ENCODE assay signal across 19 cellular contexts in genomic region chr3:43856351-43856750, GRCh38.
DNase-seq lines count a peak whose midpoint lies in the region; ATAC-seq and TF ChIP-seq lines count a peak whose summit lies in the region.
"Had no signal": no experiment of that assay in that cellular context is flagged by ENCODE, and none has a peak within 500 bp of the region (broad histone marks: within the 10 kb centered on the region; RNA-seq: fewer than 3 reads in every experiment).

No MANE protein-coding gene starts in this region.

- H3K9me2 ChIP-seq in GM23248 (ENCODE audit: insufficient read depth) = no peaks in the 10 kb centered on the region

- no peaks in the 10 kb centered on the region for H3K79me1 ChIP-seq in IMR-90 (ENCODE audit: low read depth in 1 of 2, low read length in 2 of 2)

- no peak overlapping the region for H3K9ac ChIP-seq in GM23248
- H3K9ac ChIP-seq in IMR-90 (ENCODE audit: low read depth, low read length) = no peak overlapping the region

- no peak overlapping the region for H3K23ac ChIP-seq in IMR-90 (ENCODE audit: low read depth, low read length)

- CTCF ChIA-PET in IMR-90 (lab: Yijun Ruan, JAX) = interaction anchor here (0.6 to 2.1 kb wide), 14 partner anchors 10 to 342 kb away, joined by 3 to 26 read pairs (median 3); no protein-coding TSS in a partner anchor

- H3K9me3 Mint-ChIP-seq in activated T-helper 17 cell treated with anti-CD3 and anti-CD28 coated beads, Interleukin-2, amount 50 U/mL, for 72 hours = no peaks in the 10 kb centered on the region
- H3K9me3 Mint-ChIP-seq: CD8-positive, alpha-beta T cell had no signal

- no peak overlapping the region; the same call in 1 of the 2 replicates for H3K4ac ChIP-seq in IMR-90 (ENCODE audit: low read depth, low read length)

- H3K4me1 ChIP-seq in GM23248 (ENCODE audit: insufficient read depth) (peaks cover 19% of the 10 kb centered on the region), IMR-90 (ENCODE audit: control insufficient read depth, insufficient read depth, low read length) (peaks cover 9% of the 10 kb centered on the region), esophagus squamous epithelium (no peaks in the 10 kb centered on the region)
- H3K4me1 ChIP-seq: Caco-2 had no signal

- DNase-seq in GM23248 = no peak
- DNase-seq in IMR-90 = no peak
- peak; percentile 6 for DNase-seq in RPMI8226
- DNase-seq in islet precursor cell = peak; percentile 30
- DNase-seq in SKM-1 (lab: John Stamatoyannopoulos, UW; ENCODE audit: unreplicated experiment) = no peak
- DNase-seq in esophagus squamous epithelium (lab: John Stamatoyannopoulos, UW) = no peak
- DNase-seq: DMS79, NCI-H187 treated with DMSO at 0.1 percent for 48 hours, NCI-H524 treated with DMSO at 0.1 percent for 48 hours, T-helper 17 cell had no signal

- TF ChIP-seq RAD21 in IMR-90 (IDR thresholded peaks at IDR 0.05; ENCODE audit: low read length) = no peak

- 0 out of 2 replicates have a peak overlapping the region, but pooled peaks have one; percentile 13 for H2BK20ac ChIP-seq in IMR-90 (ENCODE audit: low read depth, low read length)

- 80% methylated on average over 7 of the region's 7 CpGs for WGBS in GM23248 (ENCODE audit: low coverage in 1 of 2, low lambda C conversion rate in 2 of 2, missing lambda C conversion rate in 2 of 2), 2 experiments
- WGBS in IMR-90 (ENCODE audit: extremely low coverage in 2 of 2, insufficient read length in 1 of 2), 2 experiments = 93% methylated on average over 3 of the region's 7 CpGs; no CpG with 5 or more reads in 1 of the 2 experiments
- 67 to 71% methylated on average over 5 to 6 of the region's 7 CpGs for WGBS in esophagus squamous epithelium, 2 donors

- in situ Hi-C loops in GM23248 (cut with MboI) (no loop called here), IMR-90 (cut with MboI; ENCODE audit: low sequenced_read_pairs) (no loop called here)

- POLR2A ChIA-PET in IMR-90 (lab: Charles Lee; ENCODE audit: unreplicated experiment) = interaction anchor here (0.5 to 0.6 kb wide), 2 partner anchors 14 to 43 kb away, joined by 3 to 5 read pairs; no protein-coding TSS in a partner anchor

- H3K36me3 ChIP-seq in GM23248 (ENCODE audit: low read depth) (no peaks in the 10 kb centered on the region), IMR-90 (ENCODE audit: control insufficient read depth, insufficient read depth, low read length) (no peaks in the 10 kb centered on the region), esophagus squamous epithelium (no peaks in the 10 kb centered on the region)

- no peaks in the 10 kb centered on the region for H3K4me1 Mint-ChIP-seq in activated T-helper 17 cell treated with anti-CD3 and anti-CD28 coated beads, Interleukin-2, amount 50 U/mL, for 72 hours

- no peak overlapping the region for H2BK5ac ChIP-seq in IMR-90 (ENCODE audit: low read depth, low read length, poor library complexity, severe bottlenecking)

- H2BK120ac ChIP-seq in IMR-90 (ENCODE audit: low read depth, low read length) = no peak overlapping the region; the same call in 1 of the 2 replicates

- TF ChIP-seq POLR2A in IMR-90 (IDR thresholded peaks at IDR 0.05; ENCODE audit: low read depth, low read length) = no peak
- no peak for TF ChIP-seq POLR2A in esophagus squamous epithelium (IDR thresholded peaks at IDR 0.05)

- BruUV-seq in IMR-90 (replicated peaks; lab: Mats Ljungman, UMichigan) = no TSS peak

- intact Hi-C loops in IMR-90 (cut with micrococcal nuclease) (loop anchor here (5.0 to 10.0 kb wide), 3 partner anchors 258 to 341 kb away; no protein-coding TSS in a partner anchor), esophagus squamous epithelium (cut with DNase I) (no loop called here)

- no peak overlapping the region for H4K8ac ChIP-seq in IMR-90 (ENCODE audit: low read depth in 2 of 2, low read length in 2 of 2)

- dilution Hi-C loops in IMR-90 (cut with HindIII; ENCODE audit: low sequenced_read_pairs, unreplicated experiment) = no loop called here

- no peak overlapping the region for H3K4me3 ChIP-seq in GM23248
- no peak overlapping the region for H3K4me3 ChIP-seq in IMR-90 (ENCODE audit: insufficient read depth, low read depth, low read length)
- no peak overlapping the region for H3K4me3 ChIP-seq in esophagus squamous epithelium
- H3K4me3 ChIP-seq: GM12878 had no signal

- H4K5ac ChIP-seq in IMR-90 (ENCODE audit: low read depth, low read length) = no peak overlapping the region

- H3K4me2 ChIP-seq in GM23248 (ENCODE audit: unreplicated experiment) = no peak overlapping the region
- no peak overlapping the region for H3K4me2 ChIP-seq in IMR-90 (ENCODE audit: low read depth, low read length)

- no peak overlapping the region for H2BK15ac ChIP-seq in IMR-90 (ENCODE audit: low read depth, low read length)

- H3K27me3 Mint-ChIP-seq in activated T-helper 17 cell treated with anti-CD3 and anti-CD28 coated beads, Interleukin-2, amount 50 U/mL, for 72 hours = peaks cover 56% of the 10 kb centered on the region

- H3K79me2 ChIP-seq in GM23248 (ENCODE audit: insufficient read depth) = no peaks in the 10 kb centered on the region

- H3K27ac ChIP-seq in GM23248 = no peak overlapping the region
- H3K27ac ChIP-seq in IMR-90 (ENCODE audit: insufficient read depth, low read length) = no peak overlapping the region
- H3K27ac ChIP-seq in esophagus squamous epithelium = no peak overlapping the region
- H3K27ac ChIP-seq: C4-2B, HL-60, RWPE1 had no signal

- ATAC-seq in IMR-90 (ENCODE audit: low read depth) (no peak), HG03175 (IDR thresholded peaks at IDR 0.05; ENCODE audit: unreplicated experiment) (no peak)
- ATAC-seq in activated T-helper 17 cell treated with anti-CD3 and anti-CD28 coated beads, Interleukin-2, amount 50 U/mL, for 72 hours (replicated peaks) = no peak
- ATAC-seq: CD8-positive, alpha-beta T cell had no signal

- H3K27ac Mint-ChIP-seq in activated T-helper 17 cell treated with anti-CD3 and anti-CD28 coated beads, Interleukin-2, amount 50 U/mL, for 72 hours = no peak overlapping the region
- H3K27ac Mint-ChIP-seq: B cell; CD8-positive, alpha-beta T cell; T-helper 17 cell had no signal

- H3K9me1 ChIP-seq in IMR-90 (ENCODE audit: insufficient read depth, low read length) = 0 out of 2 replicates have a peak, but pooled peaks cover 4% of the 10 kb centered on the region

- H3K27me3 ChIP-seq in GM23248 (replicated peaks; ENCODE audit: insufficient read depth) (no peaks in the 10 kb centered on the region), IMR-90 (ENCODE audit: control insufficient read depth, insufficient read depth, low read length) (peaks cover 5% of the 10 kb centered on the region; the same call in 1 of the 2 replicates), esophagus squamous epithelium (peaks cover 0 to 68% (median 2%) of the 10 kb centered on the region in 4 donors)

- H2AFZ ChIP-seq in GM23248 (peak overlapping the region; percentile 40; the same call in 1 of the 2 replicates), IMR-90 (replicated peaks; ENCODE audit: low read length, poor library complexity) (no peak overlapping the region)

- H4K91ac ChIP-seq in IMR-90 (ENCODE audit: insufficient read depth, low read depth, low read length) = no peak overlapping the region

- no peak overlapping the region for H3K14ac ChIP-seq in IMR-90 (replicated peaks; ENCODE audit: low read depth, low read length)

- no peak overlapping the region for H3K4me3 Mint-ChIP-seq in activated T-helper 17 cell treated with anti-CD3 and anti-CD28 coated beads, Interleukin-2, amount 50 U/mL, for 72 hours
- H3K4me3 Mint-ChIP-seq: B cell; CD8-positive, alpha-beta T cell; T-helper 17 cell had no signal

- H3K9me3 ChIP-seq in GM23248 (ENCODE audit: low read depth) (no peaks in the 10 kb centered on the region), IMR-90 (ENCODE audit: control insufficient read depth, insufficient read depth, low read length) (no peaks in the 10 kb centered on the region), esophagus squamous epithelium (no peaks in the 10 kb centered on the region)
- H3K9me3 ChIP-seq: Caco-2 had no signal

- no peak for TF ChIP-seq CTCF in IMR-90 (conservative IDR thresholded peaks at IDR 0.05; ENCODE audit: low read depth, low read length)
- no peak for TF ChIP-seq CTCF in esophagus squamous epithelium (IDR thresholded peaks at IDR 0.05)

- H3K36me3 Mint-ChIP-seq in activated T-helper 17 cell treated with anti-CD3 and anti-CD28 coated beads, Interleukin-2, amount 50 U/mL, for 72 hours (ENCODE audit: low read depth) = no peaks in the 10 kb centered on the region
- H3K36me3 Mint-ChIP-seq: CD8-positive, alpha-beta T cell had no signal

- H3K18ac ChIP-seq in IMR-90 (ENCODE audit: low read depth, low read length) = no peak overlapping the region

- H4K20me1 ChIP-seq in GM23248 (ENCODE audit: insufficient read depth) (no peaks in the 10 kb centered on the region), IMR-90 (ENCODE audit: insufficient read depth, low read length) (no peaks in the 10 kb centered on the region)

- H2AK5ac ChIP-seq in IMR-90 (ENCODE audit: low read depth, low read length) = no peak overlapping the region

- H3F3A ChIP-seq in GM23248 (ENCODE audit: insufficient read depth) = no peaks in the 10 kb centered on the region

- peak overlapping the region; percentile 44 for H2AK9ac ChIP-seq in IMR-90 (replicated peaks; ENCODE audit: low read depth, low read length, poor library complexity)

- H3K56ac ChIP-seq in IMR-90 (ENCODE audit: extremely low read depth, insufficient read depth, low read length) = no peak overlapping the region

TF ChIP-seq in IMR-90, 13 proteins besides CTCF, POLR2A, EP300 and RAD21:
- TF ChIP-seq CHD1 (IDR thresholded peaks at IDR 0.05; ENCODE audit: low read depth, low read length) = no peak
- TF ChIP-seq SMC3 (IDR thresholded peaks at IDR 0.05; ENCODE audit: low read depth, low read length) = no peak
- TF ChIP-seq USF2 (IDR thresholded peaks at IDR 0.05; ENCODE audit: low read depth, low read length) = no peak
- TF ChIP-seq MXI1 (IDR thresholded peaks at IDR 0.05; ENCODE audit: borderline replicate concordance, low read depth, low read length) = no peak
- no peak for TF ChIP-seq MAZ (IDR thresholded peaks at IDR 0.05; ENCODE audit: borderline replicate concordance, low read depth, low read length)
- TF ChIP-seq RCOR1 (IDR thresholded peaks at IDR 0.05; ENCODE audit: insufficient replicate concordance, low read length) = no peak
- no peak for TF ChIP-seq NFE2L2 (IDR thresholded peaks at IDR 0.05; ENCODE audit: low read depth, low read length)
- TF ChIP-seq CEBPB (IDR thresholded peaks at IDR 0.05; ENCODE audit: low read depth, low read length) = no peak
- TF ChIP-seq MAFK (IDR thresholded peaks at IDR 0.05; ENCODE audit: low read depth, low read length) = no peak
- no peak for TF ChIP-seq BHLHE40 (IDR thresholded peaks at IDR 0.05; ENCODE audit: low read depth, low read length)
- TF ChIP-seq FOS (IDR thresholded peaks at IDR 0.05; ENCODE audit: low read depth, low read length) = no peak
- TF ChIP-seq RFX5 (IDR thresholded peaks at IDR 0.05; ENCODE audit: low read depth, low read length) = no peak

Comparison
In these comparisons a context has a peak if more than half of its experiments do, and no peak if none do; other contexts are left out.
1. DNase-seq: peak in RPMI8226 (single experiment) and islet precursor cell (single experiment); none in GM23248 (single experiment), IMR-90 (single experiment), SKM-1 (single experiment) and esophagus squamous epithelium (single experiment).